In genomic region chr11:73760066-73760679, GRCh38 we compare ENCODE assay signal across 8 cellular contexts. TPM values are rescaled to one million over a fixed set of nuclear protein-coding genes. Genes with fewer than 3 reads are reported as not detected.
A peak's percentile ranks its signal among the peaks of the same experiment; 100 is the strongest.
DNase-seq lines count a peak whose midpoint lies in the region; ATAC-seq and TF ChIP-seq lines count a peak whose summit lies in the region.

No MANE protein-coding gene starts in this region.

- H3K27me3 ChIP-seq in HAP-1 (ENCODE audit: low read depth) = no peaks in the 10 kb centered on the region
- no peaks in the 10 kb centered on the region for H3K27me3 ChIP-seq in hepatocyte
- no peaks in the 10 kb centered on the region for H3K27me3 ChIP-seq in rectal smooth muscle tissue (ENCODE audit: control insufficient read depth, insufficient read depth, low read length)

- peak overlapping the region; percentile 85 for H3K4me2 ChIP-seq in hepatocyte

- in situ Hi-C loops in G401 (cut with HindIII; ENCODE audit: low sequenced_read_pairs) (no loop called here), HAP-1 (cut with MboI; ENCODE audit: low sequenced_read_pairs) (no loop called here)

- H3K4me3 ChIP-seq in HAP-1 (peak overlapping the region; percentile 70), hepatocyte (peak overlapping the region; percentile 86), rectal smooth muscle tissue (ENCODE audit: low read length) (peak overlapping the region; percentile 98)

- H3K79me2 ChIP-seq in hepatocyte = peaks cover 53% of the 10 kb centered on the region

- no peaks in the 10 kb centered on the region for H3K9me3 ChIP-seq in HAP-1
- H3K9me3 ChIP-seq in hepatocyte (ENCODE audit: low read depth) = no peaks in the 10 kb centered on the region

- TF ChIP-seq CTCF in hepatocyte (IDR thresholded peaks at IDR 0.05; ENCODE audit: poor library complexity) = no peak

- peak overlapping the region; percentile 56 for H2AFZ ChIP-seq in hepatocyte

- under 1% methylated on average over 29 of the region's 46 CpGs for WGBS in hepatocyte (ENCODE audit: low lambda C conversion rate, missing lambda C conversion rate)

- ATAC-seq in HG02970 (IDR thresholded peaks at IDR 0.05; ENCODE audit: low FRiP score, unreplicated experiment) = no peak

- H3K9ac ChIP-seq in rectal smooth muscle tissue (ENCODE audit: low read length) = peak overlapping the region; percentile 96

- H3K27ac ChIP-seq in hepatocyte = peak overlapping the region; percentile 99
- H3K27ac ChIP-seq in rectal smooth muscle tissue (ENCODE audit: low read depth, low read length) = peak overlapping the region; percentile 97

- DNase-seq in G401 (ENCODE audit: low spot score) (peak; percentile 38), HAP-1 (ENCODE audit: low spot score in 2 of 2) (peak in 1 of 2 experiments; percentile 49), NCI-H2171 (lab: John Stamatoyannopoulos, UW) (peak; percentile 31), anterior cingulate cortex (lab: John Stamatoyannopoulos, UW) (peak in 40 of 58 donors; percentile 14 to 69 (median 40)), hepatocyte (ENCODE audit: low spot score) (peak; percentile 66), NCI-H2107 (lab: John Stamatoyannopoulos, UW) (no peak)

- H3K9me2 ChIP-seq in hepatocyte (replicated peaks; ENCODE audit: insufficient read depth) = no peaks in the 10 kb centered on the region

- no peaks in the 10 kb centered on the region for H3K36me3 ChIP-seq in HAP-1 (replicated peaks)
- no peaks in the 10 kb centered on the region for H3K36me3 ChIP-seq in hepatocyte (replicated peaks; ENCODE audit: insufficient read depth, low read depth)
- H3K36me3 ChIP-seq in rectal smooth muscle tissue (ENCODE audit: control insufficient read depth, insufficient read depth, low read length) = no peaks in the 10 kb centered on the region

- peaks cover 40% of the 10 kb centered on the region for H4K20me1 ChIP-seq in hepatocyte (ENCODE audit: insufficient read depth, poor library complexity, severe bottlenecking)

- H3K4me1 ChIP-seq in HAP-1 (peaks cover 23% of the 10 kb centered on the region), hepatocyte (ENCODE audit: insufficient read depth) (peaks cover 20% of the 10 kb centered on the region), rectal smooth muscle tissue (ENCODE audit: control insufficient read depth, insufficient read depth, low read length) (peaks cover 12% of the 10 kb centered on the region)

RNA-seq across cellular contexts. Expression of gene RAB6A, which starts 0.7 kb away (rescaled TPM):
- total RNA-seq in G401 (2014; rRNA removed; shearing (Covaris generic)) = 76.6 and 101 TPM in 2 replicates
- 99.5 and 103 TPM in 2 replicates for total RNA-seq in hepatocyte
- 83.8 and 85.8 TPM in 2 replicates for polyA plus RNA-seq in hepatocyte

RNA-seq across cellular contexts. Expression of gene MRPL48, which starts 27.5 kb away (rescaled TPM):
- total RNA-seq in G401 (2014; rRNA removed; shearing (Covaris generic)) = 53.5 and 86.0 TPM in 2 replicates
- 25.9 and 28.5 TPM in 2 replicates for total RNA-seq in hepatocyte
- 34.9 and 59.1 TPM in 2 replicates for polyA plus RNA-seq in hepatocyte
